Comparison of ENCODE assay signal across 8 cellular contexts in genomic region chr4:115090483-115091075, GRCh38. TPM values are rescaled to one million over a fixed set of nuclear protein-coding genes. Genes with fewer than 3 reads are reported as not detected.
DNase-seq lines count a peak whose midpoint lies in the region; ATAC-seq, FAIRE-seq and TF ChIP-seq lines count a peak whose summit lies in the region.

No MANE protein-coding gene starts in this region.

- H3K9me3 Mint-ChIP-seq in activated T-cell treated with anti-CD3 and anti-CD28 coated beads, Interleukin-2, amount 50 U/mL, for 72 hours = peaks cover 0 to under 1% of the 10 kb centered on the region in 2 donors

- dilution Hi-C loops in keratinocyte (cut with MboI; ENCODE audit: extremely low pct_ligation_motif_present, low sequenced_read_pairs) = no loop called here

- H3K4me1 Mint-ChIP-seq in activated T-cell treated with anti-CD3 and anti-CD28 coated beads, Interleukin-2, amount 50 U/mL, for 72 hours (ENCODE audit: low read depth) = no peaks in the 10 kb centered on the region

- H3K4me3 ChIP-seq in LNCaP clone FGC (ENCODE audit: low read depth, low read length) (no peak overlapping the region), keratinocyte (ENCODE audit: control insufficient read depth in 2 of 3, extremely low read depth in 1 of 3, insufficient read depth in 2 of 3, low read depth in 1 of 3, low read length in 3 of 3) (no peak overlapping the region)

- H3K27ac Mint-ChIP-seq in activated T-cell treated with anti-CD3 and anti-CD28 coated beads, Interleukin-2, amount 50 U/mL, for 72 hours = no peak overlapping the region

- H3K36me3 Mint-ChIP-seq in activated T-cell treated with anti-CD3 and anti-CD28 coated beads, Interleukin-2, amount 50 U/mL, for 72 hours (ENCODE audit: insufficient read depth in 2 of 2) = no peaks in the 10 kb centered on the region

- TF ChIP-seq CTCF in LNCaP clone FGC (IDR thresholded peaks at IDR 0.05; ENCODE audit: control insufficient read depth, extremely low read depth, insufficient read depth) (peak; percentile 43), keratinocyte (optimal IDR thresholded peaks at IDR 0.05 in 1 of 3, IDR thresholded peaks at IDR 0.05 in 1 of 3, conservative IDR thresholded peaks at IDR 0.05 in 1 of 3; ENCODE audit: extremely low read depth in 1 of 3, insufficient read depth in 2 of 3, low read length in 3 of 3) (peak in 2 of 3 experiments; percentile 42 to 45)

- no peak overlapping the region for H2AFZ ChIP-seq in keratinocyte (ENCODE audit: control insufficient read depth, low read length)

- H3K4me1 ChIP-seq in keratinocyte (ENCODE audit: control insufficient read depth, extremely low read depth, insufficient read depth, low read length) = no peaks in the 10 kb centered on the region

- H3K79me2 ChIP-seq in keratinocyte (ENCODE audit: control insufficient read depth, insufficient read depth, low read length) = no peaks in the 10 kb centered on the region

- H3K27me3 Mint-ChIP-seq in activated T-cell treated with anti-CD3 and anti-CD28 coated beads, Interleukin-2, amount 50 U/mL, for 72 hours (ENCODE audit: low read depth) = no peaks in the 10 kb centered on the region

- no peaks in the 10 kb centered on the region for H3K36me3 ChIP-seq in keratinocyte (ENCODE audit: control insufficient read depth in 2 of 2, extremely low read depth in 1 of 2, insufficient read depth in 2 of 2, low read length in 2 of 2)

- no peak overlapping the region for H3K4me2 ChIP-seq in keratinocyte (ENCODE audit: control insufficient read depth, extremely low read depth, insufficient read depth, low read depth, low read length)

- DNase-seq in EH (ENCODE audit: low read depth) = peak; percentile 11
- peak; percentile 10 for DNase-seq in LNCaP clone FGC (ENCODE audit: low read depth)
- DNase-seq in keratinocyte (ENCODE audit: low read depth, low spot score) = no peak
- DNase-seq in activated CD8-positive, alpha-beta memory T cell treated with anti-CD3 and anti-CD28 coated beads, Interleukin-2, amount 50 U/mL, for 4 hours = no peak
- no peak for DNase-seq in activated T-cell treated with anti-CD3 and anti-CD28 coated beads, Interleukin-2, amount 50 U/mL, for 72 hours

- no peaks in the 10 kb centered on the region for H4K20me1 ChIP-seq in keratinocyte (ENCODE audit: control insufficient read depth, extremely low read depth, insufficient read depth, low read length)

- FAIRE-seq in keratinocyte (lab: Jason Lieb, UNC) = no peak

- H3K9me1 ChIP-seq in keratinocyte (ENCODE audit: control insufficient read depth, extremely low read depth, insufficient read depth, low read length) = no peaks in the 10 kb centered on the region

- H3K9me3 ChIP-seq in keratinocyte (ENCODE audit: control insufficient read depth, low read depth, low read length) = no peaks in the 10 kb centered on the region

- ATAC-seq in GM21515 (IDR thresholded peaks at IDR 0.05; ENCODE audit: unreplicated experiment) (peak; percentile 76), SK-N-SH treated with all-trans-retinoic acid at 6 μM for 48 hours (peak; percentile 46; the same call in 1 of the 3 replicates), GM19328 (IDR thresholded peaks at IDR 0.05; ENCODE audit: unreplicated experiment) (no peak)
- no peak for ATAC-seq in activated T-cell treated with anti-CD3 and anti-CD28 coated beads, Interleukin-2, amount 50 U/mL, for 72 hours (replicated peaks in 1 of 2)

- no peaks in the 10 kb centered on the region for H3K27me3 ChIP-seq in keratinocyte (ENCODE audit: control insufficient read depth, extremely low read depth, insufficient read depth, low read length)

- no peak overlapping the region for H3K9ac ChIP-seq in keratinocyte (ENCODE audit: control insufficient read depth, extremely low read depth, insufficient read depth, low read length)

- H3K4me3 Mint-ChIP-seq in activated T-cell treated with anti-CD3 and anti-CD28 coated beads, Interleukin-2, amount 50 U/mL, for 72 hours = no peak overlapping the region

- no peak overlapping the region for H3K27ac ChIP-seq in keratinocyte (ENCODE audit: control insufficient read depth, insufficient read depth, low read length)

TF ChIP-seq in SK-N-SH treated with all-trans-retinoic acid at 6 μM for 48 hours, 23 proteins besides CTCF, POLR2A, EP300 and RAD21:
- TF ChIP-seq PPARA (CRISPR knock-in tag; IDR thresholded peaks at IDR 0.05; ENCODE audit: borderline replicate concordance) = no peak

RNA-seq across cellular contexts. Expression of gene NDST4, which starts 22.8 kb away (rescaled TPM):
- not detected in 3 replicates for polyA plus RNA-seq in keratinocyte
- not detected for polyA plus RNA-seq in keratinocyte (2011; ENCODE audit: low read depth)
- not detected in 2 replicates for polyA plus RNA-seq in keratinocyte (2011; cell fraction: cytosol; rRNA removed)
- polyA plus RNA-seq in keratinocyte (2011; cell fraction: nucleus; rRNA removed) = not detected in 2 replicates
- polyA plus RNA-seq in keratinocyte (2012; ENCODE audit: low replicate concordance) = not detected in 2 replicates
- polyA minus RNA-seq in keratinocyte = not detected in 3 replicates
- polyA minus RNA-seq in keratinocyte (2011; cell fraction: cytosol; rRNA and poly(A)+ RNA removed) = not detected
- polyA minus RNA-seq in keratinocyte (2011; cell fraction: nucleus; rRNA and poly(A)+ RNA removed) = not detected in 2 replicates
- not detected for total RNA-seq in activated T-cell treated with anti-CD3 and anti-CD28 coated beads, Interleukin-2, amount 50 U/mL, for 72 hours

Comparison
In these comparisons a context has a peak if more than half of its experiments do, and no peak if none do; other contexts are left out.
1. DNase-seq: peak in EH (single experiment) and LNCaP clone FGC (single experiment); none in keratinocyte (single experiment), activated CD8-positive, alpha-beta memory T cell treated with anti-CD3 and anti-CD28 coated beads, Interleukin-2, amount 50 U/mL, for 4 hours (single experiment) and activated T-cell treated with anti-CD3 and anti-CD28 coated beads, Interleukin-2, amount 50 U/mL, for 72 hours (0 of 2).
2. ATAC-seq: peak in GM21515 (single experiment) and SK-N-SH treated with all-trans-retinoic acid at 6 μM for 48 hours (single experiment); none in activated T-cell treated with anti-CD3 and anti-CD28 coated beads, Interleukin-2, amount 50 U/mL, for 72 hours (0 of 2) and GM19328 (single experiment).